Comparison of ENCODE assay signal across 16 cellular contexts in genomic region chr15:26967719-26968269, GRCh38. TPM values are rescaled to one million over a fixed set of nuclear protein-coding genes. Genes with fewer than 3 reads are reported as not detected.
DNase-seq lines count a peak whose midpoint lies in the region; ATAC-seq and TF ChIP-seq lines count a peak whose summit lies in the region.
"Had no signal": no experiment of that assay in that cellular context is flagged by ENCODE, and none has a peak within 500 bp of the region (broad histone marks: within the 10 kb centered on the region; RNA-seq: fewer than 3 reads in every experiment).

No MANE protein-coding gene starts in this region.

- intact Hi-C loops in activated T-helper 2 cell treated with anti-CD3 and anti-CD28 coated beads, Interferon-gamma antibody, Interleukin-2, Interleukin-4, amounts not matched to agents 10 μg/mL and 5 μg/mL and 100 μg/mL, durations not matched to agents 14 hours and 24 hours and 36 hours (cut with micrococcal nuclease): no loop called here

- H3K4me2 ChIP-seq in fibroblast of lung (ENCODE audit: extremely low read depth, insufficient read depth, low read length) (no peak overlapping the region), neural progenitor cell (peak overlapping the region; percentile 74)

- H3K36me3 Mint-ChIP-seq in neural progenitor cell: peaks cover 3% of the 10 kb centered on the region
- no peaks in the 10 kb centered on the region for H3K36me3 Mint-ChIP-seq in activated T-helper 2 cell treated with anti-CD3 and anti-CD28 coated beads, Interferon-gamma antibody, Interleukin-2, Interleukin-4, amounts not matched to agents 10 μg/mL and 5 μg/mL and 100 μg/mL, durations not matched to agents 14 hours and 24 hours and 36 hours (ENCODE audit: low read depth)
- H3K36me3 Mint-ChIP-seq in stimulated activated effector memory CD8-positive, alpha-beta T cell treated with anti-CD3 and anti-CD28 coated beads, Interleukin-12 subunit alpha, Interleukin-12 subunit beta, amount 100 ng/mL, for 72 hours: no peaks in the 10 kb centered on the region

- H3K4me3 ChIP-seq in fibroblast of lung (replicated peaks in 1 of 4; ENCODE audit: control extremely low read depth in 1 of 4, insufficient read depth in 1 of 4, low read depth in 3 of 4, low read length in 4 of 4): peak overlapping the region in 1 of 4 experiments; percentile 29
- peak overlapping the region; percentile 44 for H3K4me3 ChIP-seq in neural progenitor cell

- H2AFZ ChIP-seq in fibroblast of lung (ENCODE audit: low read length) (no peak overlapping the region), neural progenitor cell (replicated peaks) (peak overlapping the region; percentile 85)
- H2AFZ ChIP-seq: parathyroid adenoma had no signal

- ATAC-seq in stimulated activated effector memory CD8-positive, alpha-beta T cell treated with anti-CD3 and anti-CD28 coated beads, Interleukin-12 subunit alpha, Interleukin-12 subunit beta, amount 100 ng/mL, for 72 hours: no peak
- ATAC-seq: activated T-helper 17 cell treated with anti-CD3 and anti-CD28 coated beads, Interleukin-2, amount 50 U/mL, for 72 hours; left ventricle myocardium superior had no signal

- no peaks in the 10 kb centered on the region for H3K79me2 ChIP-seq in fibroblast of lung (ENCODE audit: control insufficient read depth, insufficient read depth, low read length)
- H3K79me2 ChIP-seq in neural progenitor cell (ENCODE audit: low read depth): no peaks in the 10 kb centered on the region
- H3K79me2 ChIP-seq: parathyroid adenoma had no signal

- H3K9me3 Mint-ChIP-seq in neural progenitor cell: peaks cover 6% of the 10 kb centered on the region
- H3K9me3 Mint-ChIP-seq in activated T-helper 2 cell treated with anti-CD3 and anti-CD28 coated beads, Interferon-gamma antibody, Interleukin-2, Interleukin-4, amounts not matched to agents 10 μg/mL and 5 μg/mL and 100 μg/mL, durations not matched to agents 14 hours and 24 hours and 36 hours: no peaks in the 10 kb centered on the region
- peaks cover 8% of the 10 kb centered on the region for H3K9me3 Mint-ChIP-seq in stimulated activated effector memory CD8-positive, alpha-beta T cell treated with anti-CD3 and anti-CD28 coated beads, Interleukin-12 subunit alpha, Interleukin-12 subunit beta, amount 100 ng/mL, for 72 hours
- H3K9me3 Mint-ChIP-seq: activated T-helper 17 cell treated with anti-CD3 and anti-CD28 coated beads, Interleukin-2, amount 50 U/mL, for 72 hours had no signal

- H3K4me1 Mint-ChIP-seq in neural progenitor cell: peaks cover 19% of the 10 kb centered on the region
- H3K4me1 Mint-ChIP-seq in activated T-helper 2 cell treated with anti-CD3 and anti-CD28 coated beads, Interferon-gamma antibody, Interleukin-2, Interleukin-4, amounts not matched to agents 10 μg/mL and 5 μg/mL and 100 μg/mL, durations not matched to agents 14 hours and 24 hours and 36 hours (ENCODE audit: low read depth): no peaks in the 10 kb centered on the region
- H3K4me1 Mint-ChIP-seq in stimulated activated effector memory CD8-positive, alpha-beta T cell treated with anti-CD3 and anti-CD28 coated beads, Interleukin-12 subunit alpha, Interleukin-12 subunit beta, amount 100 ng/mL, for 72 hours: no peaks in the 10 kb centered on the region
- H3K4me1 Mint-ChIP-seq: activated T-helper 17 cell treated with anti-CD3 and anti-CD28 coated beads, Interleukin-2, amount 50 U/mL, for 72 hours had no signal

- TF ChIP-seq CTCF in fibroblast of lung (conservative IDR thresholded peaks at IDR 0.05 in 1 of 2, IDR thresholded peaks at IDR 0.05 in 1 of 2; ENCODE audit: low read depth in 1 of 2, low read length in 2 of 2): no peak
- TF ChIP-seq CTCF in neural progenitor cell (IDR thresholded peaks at IDR 0.05): no peak

- H4K20me1 ChIP-seq in fibroblast of lung (ENCODE audit: control insufficient read depth, extremely low read depth, insufficient read depth, low read length) (no peaks in the 10 kb centered on the region), neural progenitor cell (ENCODE audit: low read depth) (no peaks in the 10 kb centered on the region)

- DNase-seq in COR-L47 (lab: John Stamatoyannopoulos, UW) (peak; percentile 4), NCI-H524 (lab: John Stamatoyannopoulos, UW) (peak; percentile 77 to 85), fibroblast of lung (ENCODE audit: low read depth in 2 of 2) (peak; percentile 21 to 69), neural progenitor cell (ENCODE audit: low spot score) (peak; percentile 82), SHP77 (lab: John Stamatoyannopoulos, UW) (no peak), NCI-H69 (lab: John Stamatoyannopoulos, UW) (no peak)
- no peak for DNase-seq in activated T-helper 2 cell treated with anti-CD3 and anti-CD28 coated beads, Interferon-gamma antibody, Interleukin-2, Interleukin-4, amounts not matched to agents 10 μg/mL and 5 μg/mL and 100 μg/mL, durations not matched to agents 14 hours and 24 hours and 36 hours (ENCODE audit: low spot score)
- no peak for DNase-seq in stimulated activated effector memory CD8-positive, alpha-beta T cell treated with anti-CD3 and anti-CD28 coated beads, Interleukin-12 subunit alpha, Interleukin-12 subunit beta, amount 100 ng/mL, for 72 hours (ENCODE audit: low spot score in 2 of 2)
- DNase-seq: activated CD4-positive, alpha-beta T cell treated with anti-CD3 and anti-CD28 coated beads for 4 hours; central memory CD4-positive, alpha-beta T cell; left ventricle myocardium superior; NCI-H1436; stimulated activated naive CD4-positive, alpha-beta T cell had no signal

- H3K9me3 ChIP-seq in fibroblast of lung (ENCODE audit: control insufficient read depth, insufficient read depth, low read depth, low read length) (no peaks in the 10 kb centered on the region), neural progenitor cell (ENCODE audit: low read depth) (no peaks in the 10 kb centered on the region)

- H3K4me1 ChIP-seq in fibroblast of lung (ENCODE audit: control insufficient read depth, extremely low read depth, insufficient read depth, low read length) (no peaks in the 10 kb centered on the region), neural progenitor cell (peaks cover 12% of the 10 kb centered on the region)
- H3K4me1 ChIP-seq: parathyroid adenoma had no signal

- peaks cover 31% of the 10 kb centered on the region for H3K27me3 Mint-ChIP-seq in neural progenitor cell (ENCODE audit: insufficient read depth, low read depth)
- H3K27me3 Mint-ChIP-seq in activated T-helper 2 cell treated with anti-CD3 and anti-CD28 coated beads, Interferon-gamma antibody, Interleukin-2, Interleukin-4, amounts not matched to agents 10 μg/mL and 5 μg/mL and 100 μg/mL, durations not matched to agents 14 hours and 24 hours and 36 hours (ENCODE audit: low read depth): no peaks in the 10 kb centered on the region
- H3K27me3 Mint-ChIP-seq: activated T-helper 17 cell treated with anti-CD3 and anti-CD28 coated beads, Interleukin-2, amount 50 U/mL, for 72 hours had no signal

- H3K27ac ChIP-seq in fibroblast of lung (ENCODE audit: insufficient read depth, low read length) (no peak overlapping the region), neural progenitor cell (no peak overlapping the region)
- H3K27ac ChIP-seq: C4-2B, parathyroid adenoma had no signal

- H3F3A ChIP-seq in neural progenitor cell (ENCODE audit: low read depth): peaks cover 12% of the 10 kb centered on the region

- H3K36me3 ChIP-seq in fibroblast of lung (ENCODE audit: control insufficient read depth, insufficient read depth, low read length) (no peaks in the 10 kb centered on the region), neural progenitor cell (no peaks in the 10 kb centered on the region)

- H3K9ac ChIP-seq in fibroblast of lung (ENCODE audit: insufficient read depth, low read length): no peak overlapping the region
- no peak overlapping the region for H3K9ac ChIP-seq in neural progenitor cell
- H3K9ac ChIP-seq: parathyroid adenoma had no signal

- no peak overlapping the region for H3K27ac Mint-ChIP-seq in neural progenitor cell
- H3K27ac Mint-ChIP-seq in activated T-helper 2 cell treated with anti-CD3 and anti-CD28 coated beads, Interferon-gamma antibody, Interleukin-2, Interleukin-4, amounts not matched to agents 10 μg/mL and 5 μg/mL and 100 μg/mL, durations not matched to agents 14 hours and 24 hours and 36 hours: no peak overlapping the region
- no peak overlapping the region for H3K27ac Mint-ChIP-seq in stimulated activated effector memory CD8-positive, alpha-beta T cell treated with anti-CD3 and anti-CD28 coated beads, Interleukin-12 subunit alpha, Interleukin-12 subunit beta, amount 100 ng/mL, for 72 hours
- H3K27ac Mint-ChIP-seq: activated T-helper 17 cell treated with anti-CD3 and anti-CD28 coated beads, Interleukin-2, amount 50 U/mL, for 72 hours had no signal

- peak overlapping the region; percentile 85 for H3K4me3 Mint-ChIP-seq in neural progenitor cell
- no peak overlapping the region for H3K4me3 Mint-ChIP-seq in activated T-helper 2 cell treated with anti-CD3 and anti-CD28 coated beads, Interferon-gamma antibody, Interleukin-2, Interleukin-4, amounts not matched to agents 10 μg/mL and 5 μg/mL and 100 μg/mL, durations not matched to agents 14 hours and 24 hours and 36 hours (ENCODE audit: low read depth)
- H3K4me3 Mint-ChIP-seq in stimulated activated effector memory CD8-positive, alpha-beta T cell treated with anti-CD3 and anti-CD28 coated beads, Interleukin-12 subunit alpha, Interleukin-12 subunit beta, amount 100 ng/mL, for 72 hours: no peak overlapping the region
- H3K4me3 Mint-ChIP-seq: activated T-helper 17 cell treated with anti-CD3 and anti-CD28 coated beads, Interleukin-2, amount 50 U/mL, for 72 hours had no signal

- H3K27me3 ChIP-seq in fibroblast of lung (ENCODE audit: control insufficient read depth, insufficient read depth, low read length) (no peaks in the 10 kb centered on the region), neural progenitor cell (peaks cover 98% of the 10 kb centered on the region)

RNA-seq across cellular contexts. Expression of gene GABRG3, which starts 3.2 kb away (rescaled TPM):
- not detected in 2 replicates for total RNA-seq in fibroblast of lung
- not detected in 2 replicates for polyA plus RNA-seq in fibroblast of lung
- polyA plus RNA-seq in fibroblast of lung (2012): not detected in 2 replicates
- not detected in 2 replicates for polyA minus RNA-seq in fibroblast of lung (ENCODE audit: low replicate concordance)
- total RNA-seq in neural progenitor cell (ENCODE audit: low replicate concordance): 1.7 and 3.4 TPM in 2 replicates
- not detected in 2 replicates for total RNA-seq in activated T-helper 2 cell treated with anti-CD3 and anti-CD28 coated beads, Interferon-gamma antibody, Interleukin-2, Interleukin-4, amounts not matched to agents 10 μg/mL and 5 μg/mL and 100 μg/mL, durations not matched to agents 14 hours and 24 hours and 36 hours
- total RNA-seq: activated T-helper 17 cell treated with anti-CD3 and anti-CD28 coated beads, Interleukin-2, amount 50 U/mL, for 72 hours; left ventricle myocardium superior had no signal

Comparison
In these comparisons a context has a peak if more than half of its experiments do, and no peak if none do; other contexts are left out.
1. DNase-seq: peak in COR-L47 (single experiment), NCI-H524 (2 of 2), fibroblast of lung (2 of 2) and neural progenitor cell (single experiment); none in SHP77 (0 of 2), activated T-helper 2 cell treated with anti-CD3 and anti-CD28 coated beads, Interferon-gamma antibody, Interleukin-2, Interleukin-4, amounts not matched to agents 10 μg/mL and 5 μg/mL and 100 μg/mL, durations not matched to agents 14 hours and 24 hours and 36 hours (single experiment), stimulated activated effector memory CD8-positive, alpha-beta T cell treated with anti-CD3 and anti-CD28 coated beads, Interleukin-12 subunit alpha, Interleukin-12 subunit beta, amount 100 ng/mL, for 72 hours (0 of 2) and NCI-H69 (single experiment).